Comparison of ENCODE assay signal across 10 cellular contexts in the genomic region with DNA sequence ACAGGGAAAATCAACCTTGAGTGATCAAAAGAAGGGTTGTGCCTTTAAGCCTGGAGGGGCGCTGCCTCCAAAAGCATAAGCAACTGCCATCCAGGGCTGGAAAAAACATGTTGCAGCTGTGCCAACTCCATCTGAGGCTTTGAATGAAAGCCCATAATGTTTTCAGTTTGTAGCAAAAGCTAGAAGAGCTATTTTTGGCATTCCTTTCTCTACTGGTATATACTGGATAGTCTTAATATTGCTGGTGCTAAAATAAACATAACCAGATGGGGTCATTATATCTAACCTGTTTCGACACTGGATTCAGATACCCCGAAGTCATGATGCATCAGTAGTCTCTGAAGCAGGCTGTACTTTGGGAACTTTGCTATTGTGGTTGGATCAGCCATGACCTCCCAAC. TPM values are rescaled to one million over a fixed set of nuclear protein-coding genes. Genes with fewer than 3 reads are reported as not detected.
DNase-seq lines count a peak whose midpoint lies in the region; ATAC-seq, FAIRE-seq and TF ChIP-seq lines count a peak whose summit lies in the region.
"Had no signal": no experiment of that assay in that cellular context is flagged by ENCODE, and none has a peak within 500 bp of the region (broad histone marks: within the 10 kb centered on the region; RNA-seq: fewer than 3 reads in every experiment).

No MANE protein-coding gene starts in this region.

- no peaks in the 10 kb centered on the region for H3K27me3 ChIP-seq in ACC112 (ENCODE audit: insufficient read depth, low read length)

- H3K4me1 Mint-ChIP-seq in nephron progenitor cell = peaks cover 31% of the 10 kb centered on the region

- H3K27ac ChIP-seq in ACC112 (ENCODE audit: low read depth, low read length) = peak overlapping the region; percentile 72

- no peaks in the 10 kb centered on the region for H3K36me3 ChIP-seq in ACC112 (ENCODE audit: insufficient read depth, low read length)

- no peak overlapping the region for H2AFZ ChIP-seq in ACC112 (ENCODE audit: low read length, unreplicated experiment)

- no peak for FAIRE-seq in HTR-8/SVneo (lab: Jason Lieb, UNC)

- H3K4me1 ChIP-seq in ACC112 (ENCODE audit: control insufficient read depth, insufficient read depth, low read length, unreplicated experiment) = peaks cover 54% of the 10 kb centered on the region

- ATAC-seq in GM19397 (IDR thresholded peaks at IDR 0.05; ENCODE audit: unreplicated experiment) (no peak), HG02885 (IDR thresholded peaks at IDR 0.05; ENCODE audit: poor library complexity, unreplicated experiment) (no peak)

- no peaks in the 10 kb centered on the region for H3K27me3 Mint-ChIP-seq in nephron progenitor cell (ENCODE audit: low read depth, poor library complexity)
- H3K27me3 Mint-ChIP-seq: CD4-positive, alpha-beta memory T cell had no signal

- no peak for TF ChIP-seq CTCF in nephron progenitor cell (IDR thresholded peaks at IDR 0.05)

- no peak overlapping the region for H3K4me3 ChIP-seq in ACC112 (ENCODE audit: low read depth, low read length)

- no peaks in the 10 kb centered on the region for H3K36me3 Mint-ChIP-seq in nephron progenitor cell (ENCODE audit: low read depth)
- H3K36me3 Mint-ChIP-seq: CD4-positive, alpha-beta memory T cell had no signal

- H3K27ac Mint-ChIP-seq in nephron progenitor cell = peak overlapping the region; percentile 60

- no peak overlapping the region for H3K4me3 Mint-ChIP-seq in nephron progenitor cell
- H3K4me3 Mint-ChIP-seq: CD4-positive, alpha-beta memory T cell had no signal

- DNase-seq in HTR-8/SVneo (ENCODE audit: insufficient read length, low spot score) (peak; percentile 15), dedifferentiated amniotic fluid mesenchymal stem cell (ENCODE audit: extremely low spot score) (peak; percentile 75), nephron progenitor cell (no peak), occipital lobe (lab: John Stamatoyannopoulos, UW) (no peak), DMS53 treated with DMSO at 0.1 percent for 48 hours (lab: John Stamatoyannopoulos, UW; ENCODE audit: unreplicated experiment) (no peak)
- DNase-seq: activated CD4-positive, alpha-beta T cell treated with anti-CD3 and anti-CD28 coated beads, Interleukin-2, amount 50 U/mL, for 1 hour; CD4-positive, alpha-beta memory T cell had no signal

- H3K9me3 Mint-ChIP-seq in nephron progenitor cell = no peaks in the 10 kb centered on the region
- H3K9me3 Mint-ChIP-seq: CD4-positive, alpha-beta memory T cell had no signal

- peaks cover 10% of the 10 kb centered on the region for H3K79me2 ChIP-seq in ACC112 (ENCODE audit: control insufficient read depth, insufficient read depth, low read length, unreplicated experiment)

RNA-seq across cellular contexts. Expression of a gene that starts 25.1 kb away (rescaled TPM):
- total RNA-seq in occipital lobe = 3.4 TPM

Comparison
In these comparisons a context has a peak if more than half of its experiments do, and no peak if none do; other contexts are left out.
1. DNase-seq: peak in HTR-8/SVneo (single experiment) and dedifferentiated amniotic fluid mesenchymal stem cell (single experiment); none in nephron progenitor cell (single experiment), occipital lobe (single experiment) and DMS53 treated with DMSO at 0.1 percent for 48 hours (single experiment).